In the genomic region with DNA sequence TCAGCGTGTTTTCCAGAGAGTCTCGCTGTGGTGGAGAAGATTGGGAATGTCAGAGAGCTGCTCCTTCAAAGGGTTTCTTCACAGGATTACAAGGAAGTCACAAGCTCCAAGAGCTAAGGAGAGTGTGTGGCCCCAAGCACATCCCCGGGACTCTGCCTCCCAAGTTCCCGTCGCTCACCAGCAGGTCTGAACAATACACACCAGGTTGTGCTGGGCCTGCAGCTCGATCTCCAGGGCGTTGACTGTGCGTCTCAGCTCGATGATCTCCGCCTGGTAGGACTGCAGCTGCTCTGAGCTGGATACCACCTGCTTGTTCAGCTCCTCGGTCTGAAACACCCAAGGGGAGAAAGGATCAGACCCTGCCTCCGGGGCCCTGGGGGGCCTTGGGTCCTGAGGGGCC, we compare ENCODE assay signal across 19 cellular contexts. TPM values are rescaled to one million over a fixed set of nuclear protein-coding genes. Genes with fewer than 3 reads are reported as not detected.
"Had no signal": no experiment of that assay in that cellular context is flagged by ENCODE, and none has a peak within 500 bp of the region (broad histone marks: within the 10 kb centered on the region; RNA-seq: fewer than 3 reads in every experiment).

No MANE protein-coding gene starts in this region.

RNA-seq across cellular contexts. Expression of a gene that starts 2.4 kb away (rescaled TPM):
- total RNA-seq: naive thymus-derived CD4-positive, alpha-beta T cell; natural killer cell; omental fat pad; osteocyte; pancreas; posterior vena cava; prostate gland; pulmonary artery endothelial cell; right atrium auricular region; sciatic nerve; smooth muscle cell; spleen; thoracic aorta; thyroid gland; tibial nerve; upper lobe of left lung; ureter; uterus had no signal
- polyA plus RNA-seq: naive thymus-derived CD4-positive, alpha-beta T cell; pancreas; smooth muscle cell; spleen had no signal

RNA-seq across cellular contexts. Expression of a gene that starts 12.9 kb away (rescaled TPM):
- total RNA-seq: naive thymus-derived CD4-positive, alpha-beta T cell; natural killer cell; omental fat pad; osteocyte; pancreas; posterior vena cava; pulmonary artery endothelial cell; right atrium auricular region; sciatic nerve; spleen; thoracic aorta; thyroid gland; tibial nerve; upper lobe of left lung; ureter had no signal
- polyA plus RNA-seq: naive thymus-derived CD4-positive, alpha-beta T cell; pancreas; spleen had no signal

RNA-seq across cellular contexts. Expression of a gene that starts 25.4 kb away (rescaled TPM):
- total RNA-seq: naive thymus-derived CD4-positive, alpha-beta T cell; natural killer cell; omental fat pad; osteocyte; pancreas; posterior vena cava; prostate gland; pulmonary artery endothelial cell; right atrium auricular region; sciatic nerve; spleen; temporal lobe; thoracic aorta; thyroid gland; tibial nerve; upper lobe of left lung; ureter; uterus had no signal
- polyA plus RNA-seq: naive thymus-derived CD4-positive, alpha-beta T cell; pancreas; spleen had no signal

RNA-seq across cellular contexts. Expression of a gene that starts 29.3 kb away (rescaled TPM):
- total RNA-seq: naive thymus-derived CD4-positive, alpha-beta T cell; natural killer cell; omental fat pad; osteocyte; pancreas; posterior vena cava; prostate gland; pulmonary artery endothelial cell; right atrium auricular region; sciatic nerve; spleen; temporal lobe; thoracic aorta; thyroid gland; tibial nerve; upper lobe of left lung; ureter; uterus had no signal
- polyA plus RNA-seq: naive thymus-derived CD4-positive, alpha-beta T cell; pancreas; smooth muscle cell; spleen had no signal

RNA-seq across cellular contexts. Expression of a gene that starts 44.4 kb away (rescaled TPM):
- total RNA-seq: naive thymus-derived CD4-positive, alpha-beta T cell; natural killer cell; omental fat pad; osteocyte; pancreas; posterior vena cava; prostate gland; pulmonary artery endothelial cell; right atrium auricular region; sciatic nerve; spleen; temporal lobe; thoracic aorta; thyroid gland; tibial nerve; upper lobe of left lung; ureter; uterus had no signal
- polyA plus RNA-seq: naive thymus-derived CD4-positive, alpha-beta T cell; pancreas; smooth muscle cell; spleen had no signal
